24 cellular contexts compared by ENCODE assay signal in genomic region chr16:23571895-23572294, GRCh38.
"Had no signal": no experiment of that assay in that cellular context is flagged by ENCODE, and none has a peak within 500 bp of the region (broad histone marks: within the 10 kb centered on the region; RNA-seq: fewer than 3 reads in every experiment).

No MANE protein-coding gene starts in this region.

- DNase-seq: activated CD4-positive, alpha-beta T cell treated with anti-CD3 and anti-CD28 coated beads, Interleukin-2, amount 50 U/mL, for 4 hours; activated gamma-delta T cell treated with Interleukin-2 at 50 U/mL for 16 hours; aorta; effector CD8-positive, alpha-beta T cell; foreskin melanocyte; glutamatergic neuron; kidney glomerular epithelial cell; left ventricle myocardium inferior; ovary; right cardiac atrium; stimulated activated CD4-positive, alpha-beta T cell treated with anti-CD3 and anti-CD28 coated beads, Interleukin-12 subunit alpha, Interleukin-12 subunit beta, amount 100 ng/mL, for 4 hours; stomach; T1000 had no signal

- H3K9me3 Mint-ChIP-seq: activated naive CD4-positive, alpha-beta T cell treated with anti-CD3 and anti-CD28 coated beads, Interleukin-2, amount 50 U/mL, for 24 hours; brain; dendritic cell treated with granulocyte-macrophage colony-stimulating factor and Interleukin-4, amounts not matched to agents 40 ng/mL and 50 ng/mL, for 4 days; mesothelial cell of epicardium; natural killer cell treated with Interleukin-12 subunit alpha and Interleukin-12 subunit beta and Interleukin-15 and Interleukin-18, amount 100 ng/mL, for 72 hours; WTC11 had no signal

- H3K27me3 ChIP-seq: hepatocyte, neutrophil, ovary, stomach, suprapubic skin, tibial nerve had no signal

- H3K4me3 ChIP-seq: hepatocyte, left ventricle myocardium inferior, ovary, prostate gland, stomach, suprapubic skin, tibial nerve had no signal

- H3K27me3 Mint-ChIP-seq: activated naive CD4-positive, alpha-beta T cell treated with anti-CD3 and anti-CD28 coated beads, Interleukin-2, amount 50 U/mL, for 24 hours; dendritic cell treated with granulocyte-macrophage colony-stimulating factor and Interleukin-4, amounts not matched to agents 40 ng/mL and 50 ng/mL, for 4 days; natural killer cell treated with Interleukin-12 subunit alpha and Interleukin-12 subunit beta and Interleukin-15 and Interleukin-18, amount 100 ng/mL, for 72 hours had no signal

- H3K27ac Mint-ChIP-seq: activated naive CD4-positive, alpha-beta T cell treated with anti-CD3 and anti-CD28 coated beads, Interleukin-2, amount 50 U/mL, for 24 hours; brain; mesothelial cell of epicardium; natural killer cell treated with Interleukin-12 subunit alpha and Interleukin-12 subunit beta and Interleukin-15 and Interleukin-18, amount 100 ng/mL, for 72 hours; WTC11 had no signal

- H3K4me1 Mint-ChIP-seq: activated naive CD4-positive, alpha-beta T cell treated with anti-CD3 and anti-CD28 coated beads, Interleukin-2, amount 50 U/mL, for 24 hours; brain; mesothelial cell of epicardium; WTC11 had no signal

- H3K4me2 ChIP-seq: hepatocyte had no signal

- H3K27ac ChIP-seq: hepatocyte, left ventricle myocardium inferior, neutrophil, ovary, prostate gland, stomach, suprapubic skin, tibial nerve had no signal

- H3K4me1 ChIP-seq: left ventricle myocardium inferior, prostate gland, stomach, suprapubic skin, tibial nerve had no signal

- H3K36me3 ChIP-seq: ovary had no signal

- H3K9me3 ChIP-seq: left ventricle myocardium inferior, neutrophil, ovary, prostate gland, stomach, suprapubic skin, tibial nerve had no signal

- H3K79me2 ChIP-seq: hepatocyte had no signal

- H3K4me3 Mint-ChIP-seq: activated naive CD4-positive, alpha-beta T cell treated with anti-CD3 and anti-CD28 coated beads, Interleukin-2, amount 50 U/mL, for 24 hours; brain; dendritic cell treated with granulocyte-macrophage colony-stimulating factor and Interleukin-4, amounts not matched to agents 40 ng/mL and 50 ng/mL, for 4 days; mesothelial cell of epicardium; natural killer cell treated with Interleukin-12 subunit alpha and Interleukin-12 subunit beta and Interleukin-15 and Interleukin-18, amount 100 ng/mL, for 72 hours; WTC11 had no signal

- H2AFZ ChIP-seq: hepatocyte had no signal

- ATAC-seq: natural killer cell treated with Interleukin-12 subunit alpha and Interleukin-12 subunit beta and Interleukin-15 and Interleukin-18, amount 100 ng/mL, for 72 hours; right cardiac atrium; WTC11 had no signal
